In the genomic region with DNA sequence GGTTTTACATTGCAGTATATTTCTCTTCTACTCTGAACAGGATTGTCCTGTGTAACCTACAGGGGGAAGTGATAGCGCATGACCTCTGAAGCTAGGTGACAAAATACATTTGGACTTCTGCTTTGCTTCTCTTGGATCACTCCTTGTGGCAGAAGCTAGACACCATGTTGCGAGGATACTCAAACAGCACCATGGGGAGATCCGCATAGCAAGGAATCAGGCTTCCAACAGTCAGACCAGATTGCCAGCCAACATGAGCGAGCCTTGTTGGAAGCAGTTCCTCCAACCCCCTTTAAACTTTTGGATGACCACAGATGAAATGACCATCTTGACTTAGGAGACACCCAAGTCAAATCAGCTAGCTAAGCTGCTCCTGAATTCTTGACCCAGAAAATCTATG, we compare ENCODE assay signal across 16 cellular contexts.
DNase-seq lines count a peak whose midpoint lies in the region; ATAC-seq, FAIRE-seq and TF ChIP-seq lines count a peak whose summit lies in the region.
"Had no signal": no experiment of that assay in that cellular context is flagged by ENCODE, and none has a peak within 500 bp of the region (broad histone marks: within the 10 kb centered on the region; RNA-seq: fewer than 3 reads in every experiment).

No MANE protein-coding gene starts in this region.

- no peak overlapping the region for H2AFZ ChIP-seq in H1 (ENCODE audit: low read length)
- H2AFZ ChIP-seq: GM23248 had no signal

- no peaks in the 10 kb centered on the region for H3K79me2 ChIP-seq in H1 (ENCODE audit: control insufficient read depth in 1 of 2, insufficient read depth in 2 of 2, low read length in 2 of 2)

- POLR2A ChIA-PET in H1 (lab: Charles Lee; ENCODE audit: partially characterized antibody), result no interaction called here

- no peak overlapping the region for H3K4me3 Mint-ChIP-seq in activated T-helper 17 cell treated with anti-CD3 and anti-CD28 coated beads, Interleukin-2, amount 50 U/mL, for 72 hours
- H3K4me3 Mint-ChIP-seq: CD4-positive, CD25-positive, alpha-beta regulatory T cell; CD8-positive, alpha-beta T cell; H9 had no signal

- no peak for TF ChIP-seq EP300 in H1 (IDR thresholded peaks at IDR 0.05; ENCODE audit: borderline replicate concordance in 1 of 2, low read depth in 2 of 2, low read length in 2 of 2)

- no peak for FAIRE-seq in H1 (lab: Jason Lieb, UNC)
- FAIRE-seq: D721Med, G401.6, GM19239 had no signal

- H3K27me3 Mint-ChIP-seq in activated T-helper 17 cell treated with anti-CD3 and anti-CD28 coated beads, Interleukin-2, amount 50 U/mL, for 72 hours, result no peaks in the 10 kb centered on the region
- H3K27me3 Mint-ChIP-seq: CD4-positive, CD25-positive, alpha-beta regulatory T cell had no signal

- TF ChIP-seq CTCF in H1 (IDR thresholded peaks at IDR 0.05; ENCODE audit: control extremely low read depth in 1 of 3, insufficient read depth in 1 of 3, low read depth in 1 of 3, low read length in 3 of 3), result no peak

- H3K14ac ChIP-seq in H1 (ENCODE audit: insufficient read length), result no peak overlapping the region

- H3K18ac ChIP-seq in H1 (ENCODE audit: extremely low read depth, low read length), result no peak overlapping the region

- H3K23me2 ChIP-seq in H1 (ENCODE audit: low read depth, low read length), result no peaks in the 10 kb centered on the region; the same call in 1 of the 2 replicates

- no peaks in the 10 kb centered on the region for H3K36me3 Mint-ChIP-seq in activated T-helper 17 cell treated with anti-CD3 and anti-CD28 coated beads, Interleukin-2, amount 50 U/mL, for 72 hours (ENCODE audit: low read depth)
- H3K36me3 Mint-ChIP-seq: CD4-positive, CD25-positive, alpha-beta regulatory T cell; CD8-positive, alpha-beta T cell had no signal

- no peak overlapping the region for H4K5ac ChIP-seq in H1 (ENCODE audit: insufficient read length, low read depth, low read length)

- H3K4ac ChIP-seq in H1 (replicated peaks; ENCODE audit: insufficient read length, low read depth, low read length), result no peak overlapping the region

- H3K4me2 ChIP-seq in H1 (ENCODE audit: insufficient read depth in 1 of 2, low read depth in 2 of 2, low read length in 2 of 2), result no peak overlapping the region

- H3K4me1 ChIP-seq in H1 (replicated peaks in 1 of 4; ENCODE audit: control insufficient read depth in 3 of 4, insufficient read depth in 4 of 4, low read length in 3 of 4), result no peaks in the 10 kb centered on the region

- H4K8ac ChIP-seq in H1 (ENCODE audit: extremely low read depth, insufficient read depth, low read length), result no peak overlapping the region

- H3K27me3 ChIP-seq in H1 (replicated peaks in 1 of 4; ENCODE audit: control insufficient read depth in 3 of 4, extremely low read depth in 1 of 4, insufficient read depth in 3 of 4, low read length in 3 of 4), result no peaks in the 10 kb centered on the region

- CTCF ChIA-PET in H1 (lab: Charles Lee; ENCODE audit: partially characterized antibody), result interaction anchor here (0.7 to 0.9 kb wide), 4 partner anchors 9 to 52 kb away, joined by 3 read pairs; no protein-coding TSS in a partner anchor

- H3K36me3 ChIP-seq in H1 (ENCODE audit: control insufficient read depth in 2 of 4, insufficient read depth in 4 of 4, low read length in 3 of 4), result no peaks in the 10 kb centered on the region

- WGBS in H1 (ENCODE audit: extremely low coverage in 1 of 2, insufficient coverage in 1 of 2, insufficient read length in 1 of 2, insufficient replicate concordance in 2 of 2, low coverage in 1 of 2, low lambda C conversion rate in 2 of 2, missing lambda C conversion rate in 1 of 2), 2 experiments, result 91% methylated on average over 4 of the region's 4 CpGs; no CpG with 5 or more reads in 1 of the 2 experiments

- ATAC-seq in activated T-helper 17 cell treated with anti-CD3 and anti-CD28 coated beads, Interleukin-2, amount 50 U/mL, for 72 hours (replicated peaks), result no peak
- ATAC-seq: CD8-positive, alpha-beta T cell; HCT116 had no signal

- no peaks in the 10 kb centered on the region for H3K9me3 Mint-ChIP-seq in activated T-helper 17 cell treated with anti-CD3 and anti-CD28 coated beads, Interleukin-2, amount 50 U/mL, for 72 hours
- H3K9me3 Mint-ChIP-seq: CD8-positive, alpha-beta T cell; H9 had no signal

- H3K4me3 ChIP-seq in H1 (ENCODE audit: extremely low read depth in 1 of 4, insufficient read depth in 2 of 4, low read depth in 3 of 4, low read length in 4 of 4), result no peak overlapping the region
- H3K4me3 ChIP-seq: GM23248 had no signal

- no peak overlapping the region for H2BK15ac ChIP-seq in H1 (ENCODE audit: low read length)

- peak overlapping the region; percentile 54 for H3K27ac Mint-ChIP-seq in activated T-helper 17 cell treated with anti-CD3 and anti-CD28 coated beads, Interleukin-2, amount 50 U/mL, for 72 hours
- H3K27ac Mint-ChIP-seq: CD8-positive, alpha-beta T cell; H9 had no signal

- no peak overlapping the region for H3K27ac ChIP-seq in H1 (ENCODE audit: low read depth, low read length)
- H3K27ac ChIP-seq: GM23248 had no signal

- H2BK12ac ChIP-seq in H1 (ENCODE audit: low read depth, low read length), result no peak overlapping the region

- DNase-seq in G401 (ENCODE audit: low spot score) (peak; percentile 71), H1 (ENCODE audit: low read depth in 1 of 2, low spot score in 2 of 2) (no peak), HPDE6-E6E7 (ENCODE audit: extremely low spot score) (no peak), COR-L47 (lab: John Stamatoyannopoulos, UW) (no peak), hippocampal formation (lab: John Stamatoyannopoulos, UW) (no peak)
- DNase-seq: CD4-positive, CD25-positive, alpha-beta regulatory T cell; CD8-positive, alpha-beta T cell; DMS 273 treated with DMSO at 0.1 percent for 48 hours; DMS79 treated with DMSO at 0.1 percent for 48 hours; GM23248; H9 had no signal

- no peak overlapping the region for H2BK120ac ChIP-seq in H1 (replicated peaks; ENCODE audit: low read depth, low read length)

- H3K9me3 ChIP-seq in H1 (ENCODE audit: insufficient read depth in 2 of 2, low read depth in 1 of 2, low read length in 1 of 2), result no peaks in the 10 kb centered on the region

- H4K91ac ChIP-seq in H1 (replicated peaks; ENCODE audit: insufficient read length, low read length), result no peak overlapping the region

- no peak overlapping the region for H3K9ac ChIP-seq in H1 (replicated peaks in 1 of 4; ENCODE audit: extremely low read depth in 1 of 4, low read depth in 3 of 4, low read length in 3 of 4)
- H3K9ac ChIP-seq: GM23248 had no signal

- no peak overlapping the region for H2AK5ac ChIP-seq in H1 (ENCODE audit: low read depth, low read length)

- no peaks in the 10 kb centered on the region for H3K79me1 ChIP-seq in H1 (ENCODE audit: low read depth, low read length)

- in situ Hi-C loops in G401 (cut with HindIII; ENCODE audit: low sequenced_read_pairs), result no loop called here

- H2BK5ac ChIP-seq in H1 (ENCODE audit: low read depth, low read length), result no peak overlapping the region

- no peak for TF ChIP-seq RAD21 in H1 (IDR thresholded peaks at IDR 0.05 in 1 of 2, conservative IDR thresholded peaks at IDR 0.05 in 1 of 2; ENCODE audit: low read depth in 2 of 2, low read length in 2 of 2)

- no peak for TF ChIP-seq POLR2A in H1 (IDR thresholded peaks at IDR 0.05; ENCODE audit: control extremely low read depth in 1 of 2, low read depth in 2 of 2, low read length in 2 of 2)

- H3K23ac ChIP-seq in H1 (ENCODE audit: insufficient read length), result no peak overlapping the region

- H2BK20ac ChIP-seq in H1 (ENCODE audit: low read length), result 0 out of 2 replicates have a peak overlapping the region, but pooled peaks have one; percentile 32

- no peaks in the 10 kb centered on the region for H4K20me1 ChIP-seq in H1 (replicated peaks in 1 of 2; ENCODE audit: control insufficient read depth in 1 of 2, insufficient read depth in 2 of 2, low read length in 2 of 2)

- no peak overlapping the region for H3K56ac ChIP-seq in H1 (replicated peaks; ENCODE audit: insufficient read length, low read depth, low read length)

- H3K4me1 Mint-ChIP-seq in activated T-helper 17 cell treated with anti-CD3 and anti-CD28 coated beads, Interleukin-2, amount 50 U/mL, for 72 hours, result no peaks in the 10 kb centered on the region
- H3K4me1 Mint-ChIP-seq: CD4-positive, CD25-positive, alpha-beta regulatory T cell; H9 had no signal

TF ChIP-seq in H1, 55 proteins besides CTCF, POLR2A, EP300 and RAD21:
- TF ChIP-seq CEBPB (IDR thresholded peaks at IDR 0.05; ENCODE audit: low read depth, low read length) (no peak), TCF12 (IDR thresholded peaks at IDR 0.05; ENCODE audit: low read depth, low read length) (no peak), SP4 (IDR thresholded peaks at IDR 0.05; ENCODE audit: low read length) (no peak), CHD2 (IDR thresholded peaks at IDR 0.05; ENCODE audit: low read length) (no peak), ZNF274 (IDR thresholded peaks at IDR 0.05; ENCODE audit: borderline replicate concordance, extremely low read depth, low read length) (no peak), PHF8 (conservative IDR thresholded peaks at IDR 0.05; ENCODE audit: low read depth, low read length) (no peak), SP2 (IDR thresholded peaks at IDR 0.05; ENCODE audit: low read length) (no peak), BACH1 (IDR thresholded peaks at IDR 0.05; ENCODE audit: low read length) (no peak), CHD1 (IDR thresholded peaks at IDR 0.05; ENCODE audit: low read depth, low read length) (no peak), BCL11A (IDR thresholded peaks at IDR 0.05; ENCODE audit: low read depth in 2 of 2, low read length in 2 of 2) (no peak), NANOG (IDR thresholded peaks at IDR 0.05; ENCODE audit: insufficient read depth, low read depth, low read length, poor library complexity, severe bottlenecking) (no peak), EGR1 (IDR thresholded peaks at IDR 0.05; ENCODE audit: borderline replicate concordance, low read depth, low read length) (no peak), ASH2L (IDR thresholded peaks at IDR 0.05; ENCODE audit: low read length) (no peak), JUN (IDR thresholded peaks at IDR 0.05; ENCODE audit: low read depth, low read length) (no peak), SIRT6 (IDR thresholded peaks at IDR 0.05; ENCODE audit: low read length) (no peak), KDM5A (IDR thresholded peaks at IDR 0.05; ENCODE audit: low read length) (no peak), KDM1A (IDR thresholded peaks at IDR 0.05; ENCODE audit: borderline replicate concordance, low read length) (no peak), JUND (IDR thresholded peaks at IDR 0.05; ENCODE audit: low read length) (no peak)
TF ChIP-seq in H1: peak in this region for 0.
